11 cellular contexts compared by ENCODE assay signal in the genomic region with DNA sequence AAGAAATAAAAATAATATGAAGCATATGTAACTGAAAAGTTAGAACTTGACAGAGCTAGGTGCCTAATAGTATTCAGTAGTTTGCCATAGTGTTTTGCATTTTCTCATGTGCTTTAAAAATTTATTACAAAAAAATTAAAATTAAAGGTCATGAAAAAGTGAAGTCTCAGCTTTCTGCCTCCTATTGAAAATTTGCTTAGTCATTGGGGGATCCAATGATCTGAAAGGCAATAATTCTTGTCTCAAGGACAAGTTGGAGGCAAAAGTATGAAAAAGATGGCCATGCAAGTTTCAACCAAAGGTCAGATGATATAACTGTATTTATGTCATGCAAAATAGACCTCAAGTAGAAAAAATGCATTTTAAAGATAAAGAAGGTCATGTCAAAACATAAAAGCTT.
"Had no signal": no experiment of that assay in that cellular context is flagged by ENCODE, and none has a peak within 500 bp of the region (broad histone marks: within the 10 kb centered on the region; RNA-seq: fewer than 3 reads in every experiment).

No MANE protein-coding gene starts in this region.

- ATAC-seq: GM23338, HCT116 had no signal

- H3K9me3 ChIP-seq: HAP-1 had no signal

- H2AFZ ChIP-seq: GM23248, GM23338 had no signal

- H3K4me3 ChIP-seq: GM23248, GM23338, HAP-1 had no signal

- H3K4me1 ChIP-seq: HAP-1 had no signal

- H3K4me2 ChIP-seq: GM23338 had no signal

- DNase-seq: GM23248, GOT3, H7, H9, HCEC 1CT, HFFc6 had no signal

- H3K9ac ChIP-seq: GM23248 had no signal

- H3K27ac ChIP-seq: GM23248 had no signal

- FAIRE-seq: H1, H54 had no signal

- H3K36me3 ChIP-seq: HAP-1 had no signal
